In genomic region chr10:3877092-3878000, GRCh38 we compare ENCODE assay signal across 10 cellular contexts.
DNase-seq lines count a peak whose midpoint lies in the region; ATAC-seq and TF ChIP-seq lines count a peak whose summit lies in the region.
"Had no signal": no experiment of that assay in that cellular context is flagged by ENCODE, and none has a peak within 500 bp of the region (broad histone marks: within the 10 kb centered on the region; RNA-seq: fewer than 3 reads in every experiment).

No MANE protein-coding gene starts in this region.

- H3K9me3 ChIP-seq in HCT116 (ENCODE audit: control insufficient read depth in 1 of 2, insufficient read depth in 1 of 2, low read depth in 1 of 2, low read length in 2 of 2): no peaks in the 10 kb centered on the region

- peaks cover 0 to 18% of the 10 kb centered on the region in 2 experiments; a peak in 1 of 4 replicates for H3K4me1 ChIP-seq in HCT116 (ENCODE audit: control insufficient read depth in 1 of 2, insufficient read depth in 2 of 2, low read length in 2 of 2)

- no peak for TF ChIP-seq POLR2A in HCT116 (IDR thresholded peaks at IDR 0.05; ENCODE audit: borderline replicate concordance, extremely low read depth, insufficient read depth, insufficient read length)

- H3K9ac ChIP-seq in HCT116 (ENCODE audit: low read length): no peak overlapping the region

- no peak overlapping the region for H3K27ac ChIP-seq in HCT116 (ENCODE audit: low read depth, low read length)

- H3K27me3 ChIP-seq in HCT116 (ENCODE audit: insufficient read depth, low read length): no peaks in the 10 kb centered on the region

- CTCF ChIA-PET in HCT116 (lab: Charles Lee): interaction anchor here (0.7 kb wide), 1 partner anchor 1527 kb away, joined by 3 read pairs; no protein-coding TSS in a partner anchor

- intact Hi-C loops in CD14-positive monocyte (cut with micrococcal nuclease): loop anchor here in 1 of 2 donors (5.0 kb wide), 1 partner anchor 90 kb away; the partner anchor contains the start of gene KLF6
- intact Hi-C loops in HCT116 (cut with micrococcal nuclease): no loop called here
- intact Hi-C loops in activated T-helper 1 cell treated with anti-CD3 and anti-CD28 coated beads, Interleukin-12 subunit alpha, Interleukin-12 subunit beta, Interleukin-2, Interleukin-4 antibody, amounts not matched to agents 30 ng/mL and 10 ng/mL and 1 ng/mL, durations not matched to agents 14 hours and 24 hours and 36 hours (cut with micrococcal nuclease): no loop called here
- intact Hi-C loops in left colon (cut with DNase I, micrococcal nuclease): no loop called here

- no peak overlapping the region for H3K4me3 ChIP-seq in HCT116 (replicated peaks in 1 of 2; ENCODE audit: low read depth in 1 of 2, low read length in 2 of 2)

- H3K27ac Mint-ChIP-seq in CD14-positive monocyte: peak overlapping the region; percentile 83 to 99 (median 93)
- H3K27ac Mint-ChIP-seq in activated T-helper 1 cell treated with anti-CD3 and anti-CD28 coated beads, Interleukin-12 subunit alpha, Interleukin-12 subunit beta, Interleukin-2, Interleukin-4 antibody, amounts not matched to agents 30 ng/mL and 10 ng/mL and 1 ng/mL, durations not matched to agents 14 hours and 24 hours and 36 hours: peak overlapping the region; percentile 52
- no peak overlapping the region for H3K27ac Mint-ChIP-seq in T-helper 2 cell treated with Interferon-gamma antibody and Interleukin-4, amounts not matched to agents 5 μg/mL and 100 μg/mL, for 36 hours
- H3K27ac Mint-ChIP-seq: brain had no signal

- peaks cover 49% of the 10 kb centered on the region for H3K4me1 Mint-ChIP-seq in CD14-positive monocyte
- peaks cover 48% of the 10 kb centered on the region for H3K4me1 Mint-ChIP-seq in activated T-helper 1 cell treated with anti-CD3 and anti-CD28 coated beads, Interleukin-12 subunit alpha, Interleukin-12 subunit beta, Interleukin-2, Interleukin-4 antibody, amounts not matched to agents 30 ng/mL and 10 ng/mL and 1 ng/mL, durations not matched to agents 14 hours and 24 hours and 36 hours (ENCODE audit: low read depth)
- peaks cover 33% of the 10 kb centered on the region for H3K4me1 Mint-ChIP-seq in T-helper 2 cell treated with Interferon-gamma antibody and Interleukin-4, amounts not matched to agents 5 μg/mL and 100 μg/mL, for 36 hours (ENCODE audit: low read depth)

- POLR2A ChIA-PET in HCT116 (lab: Charles Lee): interaction anchor here (0.6 to 1.0 kb wide), 2 partner anchors 10 to 18 kb away, joined by 3 read pairs; no protein-coding TSS in a partner anchor

- peaks cover 0 to 5% (median 1%) of the 10 kb centered on the region in 7 donors for H3K9me3 Mint-ChIP-seq in CD14-positive monocyte
- peaks cover 7% of the 10 kb centered on the region for H3K9me3 Mint-ChIP-seq in activated T-helper 1 cell treated with anti-CD3 and anti-CD28 coated beads, Interleukin-12 subunit alpha, Interleukin-12 subunit beta, Interleukin-2, Interleukin-4 antibody, amounts not matched to agents 30 ng/mL and 10 ng/mL and 1 ng/mL, durations not matched to agents 14 hours and 24 hours and 36 hours
- peaks cover 7% of the 10 kb centered on the region for H3K9me3 Mint-ChIP-seq in T-helper 2 cell treated with Interferon-gamma antibody and Interleukin-4, amounts not matched to agents 5 μg/mL and 100 μg/mL, for 36 hours

- peaks cover 0 to 3% of the 10 kb centered on the region in 2 donors for H3K36me3 Mint-ChIP-seq in CD14-positive monocyte
- peaks cover 2% of the 10 kb centered on the region for H3K36me3 Mint-ChIP-seq in activated T-helper 1 cell treated with anti-CD3 and anti-CD28 coated beads, Interleukin-12 subunit alpha, Interleukin-12 subunit beta, Interleukin-2, Interleukin-4 antibody, amounts not matched to agents 30 ng/mL and 10 ng/mL and 1 ng/mL, durations not matched to agents 14 hours and 24 hours and 36 hours (ENCODE audit: low read depth)
- peaks cover 2% of the 10 kb centered on the region for H3K36me3 Mint-ChIP-seq in T-helper 2 cell treated with Interferon-gamma antibody and Interleukin-4, amounts not matched to agents 5 μg/mL and 100 μg/mL, for 36 hours (ENCODE audit: low read depth)
- H3K36me3 Mint-ChIP-seq: brain had no signal

- TF ChIP-seq CTCF in CD14-positive monocyte (IDR thresholded peaks at IDR 0.05) (no peak), HCT116 (IDR thresholded peaks at IDR 0.05 in 2 of 3, conservative IDR thresholded peaks at IDR 0.05 in 1 of 3; ENCODE audit: borderline replicate concordance in 1 of 3, insufficient read depth in 1 of 3, low read depth in 2 of 3, low read length in 2 of 3) (no peak)

- H3K79me2 ChIP-seq in HCT116 (ENCODE audit: insufficient read depth, low read length): no peaks in the 10 kb centered on the region

- H3K4me3 Mint-ChIP-seq in CD14-positive monocyte: peak overlapping the region; percentile 9 to 69
- H3K4me3 Mint-ChIP-seq in activated T-helper 1 cell treated with anti-CD3 and anti-CD28 coated beads, Interleukin-12 subunit alpha, Interleukin-12 subunit beta, Interleukin-2, Interleukin-4 antibody, amounts not matched to agents 30 ng/mL and 10 ng/mL and 1 ng/mL, durations not matched to agents 14 hours and 24 hours and 36 hours: no peak overlapping the region
- no peak overlapping the region for H3K4me3 Mint-ChIP-seq in T-helper 2 cell treated with Interferon-gamma antibody and Interleukin-4, amounts not matched to agents 5 μg/mL and 100 μg/mL, for 36 hours
- H3K4me3 Mint-ChIP-seq: brain had no signal

- no peak overlapping the region for H2AFZ ChIP-seq in HCT116 (ENCODE audit: low read depth, low read length, poor library complexity, severe bottlenecking)

- ATAC-seq in HCT116 (no peak), left colon (peak; percentile 34)
- ATAC-seq: right cardiac atrium had no signal

- no peak for TF ChIP-seq RAD21 in HCT116 (IDR thresholded peaks at IDR 0.05; ENCODE audit: low read depth)

- peaks cover 0 to 3% (median 0%) of the 10 kb centered on the region in 3 donors for H3K27me3 Mint-ChIP-seq in CD14-positive monocyte (ENCODE audit: low read depth in 3 of 3)
- H3K27me3 Mint-ChIP-seq in activated T-helper 1 cell treated with anti-CD3 and anti-CD28 coated beads, Interleukin-12 subunit alpha, Interleukin-12 subunit beta, Interleukin-2, Interleukin-4 antibody, amounts not matched to agents 30 ng/mL and 10 ng/mL and 1 ng/mL, durations not matched to agents 14 hours and 24 hours and 36 hours (ENCODE audit: insufficient read depth): no peaks in the 10 kb centered on the region
- no peaks in the 10 kb centered on the region for H3K27me3 Mint-ChIP-seq in T-helper 2 cell treated with Interferon-gamma antibody and Interleukin-4, amounts not matched to agents 5 μg/mL and 100 μg/mL, for 36 hours (ENCODE audit: low read depth)

- RAD21 ChIA-PET in HCT116 (lab: Charles Lee; ENCODE audit: low non-redundant PET in 1 of 2, low total read pairs in 2 of 2, uncharacterized antibody in 2 of 2, unreplicated experiment in 2 of 2): no interaction called here

- DNase-seq in CD14-positive monocyte (ENCODE audit: low spot score) (no peak), HCT116 (ENCODE audit: low read depth, low spot score) (no peak), left colon (no peak), H4 (ENCODE audit: low spot score) (no peak)
- DNase-seq in activated T-helper 1 cell treated with anti-CD3 and anti-CD28 coated beads, Interleukin-12 subunit alpha, Interleukin-12 subunit beta, Interleukin-2, Interleukin-4 antibody, amounts not matched to agents 30 ng/mL and 10 ng/mL and 1 ng/mL, durations not matched to agents 14 hours and 24 hours and 36 hours (ENCODE audit: low spot score): no peak
- no peak for DNase-seq in stimulated activated CD4-positive, alpha-beta T cell treated with anti-CD3 and anti-CD28 coated beads, Interleukin-12 subunit alpha, Interleukin-12 subunit beta, amount 100 ng/mL, for 4 hours
- DNase-seq in activated effector memory CD4-positive, alpha-beta T cell treated with anti-CD3 and anti-CD28 coated beads, Interleukin-2, amount 50 U/mL, for 16 hours: no peak
- no peak for DNase-seq in T-helper 2 cell treated with Interferon-gamma antibody and Interleukin-4, amounts not matched to agents 5 μg/mL and 100 μg/mL, for 36 hours (ENCODE audit: low spot score)
- DNase-seq: right cardiac atrium had no signal

- H3K36me3 ChIP-seq in HCT116 (ENCODE audit: control insufficient read depth in 1 of 2, insufficient read depth in 2 of 2, low read length in 2 of 2): no peaks in the 10 kb centered on the region

- no peaks in the 10 kb centered on the region for H4K20me1 ChIP-seq in HCT116 (ENCODE audit: insufficient read depth)

- no TSS peak for BruUV-seq in HCT116 (replicated peaks; lab: Mats Ljungman, UMichigan)

- no peaks in the 10 kb centered on the region for H3K9me2 ChIP-seq in HCT116 (ENCODE audit: insufficient read depth)

- H3K4me2 ChIP-seq in HCT116 (ENCODE audit: low read length): peak overlapping the region; percentile 22; the same call in 1 of the 2 replicates

TF ChIP-seq in HCT116, 20 proteins besides CTCF, POLR2A, EP300 and RAD21 (continues in another document):
- TF ChIP-seq REST (IDR thresholded peaks at IDR 0.05; ENCODE audit: low read depth) (no peak), YY1 (IDR thresholded peaks at IDR 0.05; ENCODE audit: extremely low read depth, insufficient replicate concordance, low read depth, low read length) (no peak), EZH2phosphoT487 (IDR thresholded peaks at IDR 0.05; ENCODE audit: borderline replicate concordance) (no peak), TCF7L2 (IDR thresholded peaks at IDR 0.05; ENCODE audit: borderline replicate concordance, extremely low read depth, insufficient read depth, insufficient read length) (no peak)

Comparison
In these comparisons a context has a peak if more than half of its experiments do, and no peak if none do; other contexts are left out.
1. H3K4me3 Mint-ChIP-seq: peak in CD14-positive monocyte (2 of 2); none in activated T-helper 1 cell treated with anti-CD3 and anti-CD28 coated beads, Interleukin-12 subunit alpha, Interleukin-12 subunit beta, Interleukin-2, Interleukin-4 antibody, amounts not matched to agents 30 ng/mL and 10 ng/mL and 1 ng/mL, durations not matched to agents 14 hours and 24 hours and 36 hours (single experiment) and T-helper 2 cell treated with Interferon-gamma antibody and Interleukin-4, amounts not matched to agents 5 μg/mL and 100 μg/mL, for 36 hours (single experiment).